In genomic region chr22:42939941-42940653, GRCh38 we compare ENCODE assay signal across 1 cellular context.
A peak's percentile ranks its signal among the peaks of the same experiment; 100 is the strongest.
TF ChIP-seq lines count a peak whose summit lies in the region.

No MANE protein-coding gene starts in this region.

TF ChIP-seq in HepG2, 621 proteins besides CTCF, POLR2A, EP300 and RAD21 (continued from another document and continues in another):
- no peak for TF ChIP-seq RFXANK (CRISPR knock-in tag; IDR thresholded peaks at IDR 0.05)
- 0 out of 2 replicates have a peak, but pooled peaks have one; percentile 49 for TF ChIP-seq HNF1B (CRISPR knock-in tag; IDR thresholded peaks at IDR 0.05)
- no peak for TF ChIP-seq ZNF644 (CRISPR knock-in tag; IDR thresholded peaks at IDR 0.05; ENCODE audit: low read depth)
- TF ChIP-seq CCAR2 (optimal IDR thresholded peaks at IDR 0.05; ENCODE audit: low read depth, low read length): no peak
- TF ChIP-seq, protein P1, sequence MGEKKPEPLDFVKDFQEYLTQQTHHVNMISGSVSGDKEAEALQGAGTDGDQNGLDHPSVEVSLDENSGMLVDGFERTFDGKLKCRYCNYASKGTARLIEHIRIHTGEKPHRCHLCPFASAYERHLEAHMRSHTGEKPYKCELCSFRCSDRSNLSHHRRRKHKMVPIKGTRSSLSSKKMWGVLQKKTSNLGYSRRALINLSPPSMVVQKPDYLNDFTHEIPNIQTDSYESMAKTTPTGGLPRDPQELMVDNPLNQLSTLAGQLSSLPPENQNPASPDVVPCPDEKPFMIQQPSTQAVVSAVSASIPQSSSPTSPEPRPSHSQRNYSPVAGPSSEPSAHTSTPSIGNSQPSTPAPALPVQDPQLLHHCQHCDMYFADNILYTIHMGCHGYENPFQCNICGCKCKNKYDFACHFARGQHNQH (CRISPR knock-in tag; IDR thresholded peaks at IDR 0.05): peak; percentile 84
- TF ChIP-seq, protein P2, sequence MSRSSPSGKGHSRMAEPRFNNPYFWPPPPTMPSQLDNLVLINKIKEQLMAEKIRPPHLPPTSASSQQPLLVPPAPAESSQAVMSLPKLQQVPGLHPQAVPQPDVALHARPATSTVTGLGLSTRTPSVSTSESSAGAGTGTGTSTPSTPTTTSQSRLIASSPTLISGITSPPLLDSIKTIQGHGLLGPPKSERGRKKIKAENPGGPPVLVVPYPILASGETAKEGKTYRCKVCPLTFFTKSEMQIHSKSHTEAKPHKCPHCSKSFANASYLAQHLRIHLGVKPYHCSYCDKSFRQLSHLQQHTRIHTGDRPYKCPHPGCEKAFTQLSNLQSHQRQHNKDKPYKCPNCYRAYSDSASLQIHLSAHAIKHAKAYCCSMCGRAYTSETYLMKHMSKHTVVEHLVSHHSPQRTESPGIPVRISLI (CRISPR knock-in tag; IDR thresholded peaks at IDR 0.05; ENCODE audit: borderline replicate concordance): no peak
- no peak for TF ChIP-seq ETV6 (CRISPR knock-in tag; conservative IDR thresholded peaks at IDR 0.05)
- TF ChIP-seq RFXAP (CRISPR knock-in tag; IDR thresholded peaks at IDR 0.05; ENCODE audit: borderline replicate concordance): no peak
- peak; percentile 69; the same call in 1 of the 3 replicates for TF ChIP-seq MXI1 (IDR thresholded peaks at IDR 0.05; ENCODE audit: borderline replicate concordance, low read depth, low read length)
- TF ChIP-seq STAT6 (CRISPR knock-in tag; IDR thresholded peaks at IDR 0.05; ENCODE audit: borderline replicate concordance): no peak
- TF ChIP-seq, protein P3, sequence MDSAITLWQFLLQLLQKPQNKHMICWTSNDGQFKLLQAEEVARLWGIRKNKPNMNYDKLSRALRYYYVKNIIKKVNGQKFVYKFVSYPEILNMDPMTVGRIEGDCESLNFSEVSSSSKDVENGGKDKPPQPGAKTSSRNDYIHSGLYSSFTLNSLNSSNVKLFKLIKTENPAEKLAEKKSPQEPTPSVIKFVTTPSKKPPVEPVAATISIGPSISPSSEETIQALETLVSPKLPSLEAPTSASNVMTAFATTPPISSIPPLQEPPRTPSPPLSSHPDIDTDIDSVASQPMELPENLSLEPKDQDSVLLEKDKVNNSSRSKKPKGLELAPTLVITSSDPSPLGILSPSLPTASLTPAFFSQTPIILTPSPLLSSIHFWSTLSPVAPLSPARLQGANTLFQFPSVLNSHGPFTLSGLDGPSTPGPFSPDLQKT (CRISPR knock-in tag; IDR thresholded peaks at IDR 0.05; ENCODE audit: borderline replicate concordance): no peak
- no peak for TF ChIP-seq HNF4A (CRISPR knock-in tag; IDR thresholded peaks at IDR 0.05)
- TF ChIP-seq, protein P4, sequence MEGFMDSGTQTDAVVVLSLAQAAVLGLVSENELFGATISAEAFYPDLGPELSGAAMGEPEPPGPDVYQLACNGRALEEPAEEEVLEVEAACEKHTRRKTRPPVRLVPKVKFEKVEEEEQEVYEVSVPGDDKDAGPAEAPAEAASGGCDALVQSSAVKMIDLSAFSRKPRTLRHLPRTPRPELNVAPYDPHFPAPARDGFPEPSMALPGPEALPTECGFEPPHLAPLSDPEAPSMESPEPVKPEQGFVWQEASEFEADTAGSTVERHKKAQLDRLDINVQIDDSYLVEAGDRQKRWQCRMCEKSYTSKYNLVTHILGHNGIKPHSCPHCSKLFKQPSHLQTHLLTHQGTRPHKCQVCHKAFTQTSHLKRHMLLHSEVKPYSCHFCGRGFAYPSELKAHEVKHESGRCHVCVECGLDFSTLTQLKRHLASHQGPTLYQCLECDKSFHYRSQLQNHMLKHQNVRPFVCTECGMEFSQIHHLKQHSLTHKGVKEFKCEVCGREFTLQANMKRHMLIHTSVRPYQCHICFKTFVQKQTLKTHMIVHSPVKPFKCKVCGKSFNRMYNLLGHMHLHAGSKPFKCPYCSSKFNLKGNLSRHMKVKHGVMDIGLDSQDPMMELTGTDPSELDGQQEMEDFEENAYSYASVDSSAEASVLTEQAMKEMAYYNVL (CRISPR knock-in tag; IDR thresholded peaks at IDR 0.05; ENCODE audit: borderline replicate concordance): peak; percentile 57; the same call in 1 of the 2 replicates
- TF ChIP-seq CSRNP1 (CRISPR knock-in tag; IDR thresholded peaks at IDR 0.05): no peak
- TF ChIP-seq FOXM1 (CRISPR knock-in tag; IDR thresholded peaks at IDR 0.05): no peak
- TF ChIP-seq GABPA (IDR thresholded peaks at IDR 0.05; ENCODE audit: low read depth, low read length): no peak
- TF ChIP-seq GABPA (CRISPR knock-in tag; IDR thresholded peaks at IDR 0.05; ENCODE audit: low read depth): peak; percentile 37; the same call in 1 of the 2 replicates
- TF ChIP-seq ZNF180 (CRISPR knock-in tag; IDR thresholded peaks at IDR 0.05; ENCODE audit: borderline replicate concordance, low read depth): no peak
- TF ChIP-seq GRHL1 (CRISPR knock-in tag; conservative IDR thresholded peaks at IDR 0.05): no peak
- no peak for TF ChIP-seq RFX3 (CRISPR knock-in tag; IDR thresholded peaks at IDR 0.05)
- TF ChIP-seq DBP (CRISPR knock-in tag; IDR thresholded peaks at IDR 0.05; ENCODE audit: not compliant biosample characterization): no peak
- TF ChIP-seq, protein P5, sequence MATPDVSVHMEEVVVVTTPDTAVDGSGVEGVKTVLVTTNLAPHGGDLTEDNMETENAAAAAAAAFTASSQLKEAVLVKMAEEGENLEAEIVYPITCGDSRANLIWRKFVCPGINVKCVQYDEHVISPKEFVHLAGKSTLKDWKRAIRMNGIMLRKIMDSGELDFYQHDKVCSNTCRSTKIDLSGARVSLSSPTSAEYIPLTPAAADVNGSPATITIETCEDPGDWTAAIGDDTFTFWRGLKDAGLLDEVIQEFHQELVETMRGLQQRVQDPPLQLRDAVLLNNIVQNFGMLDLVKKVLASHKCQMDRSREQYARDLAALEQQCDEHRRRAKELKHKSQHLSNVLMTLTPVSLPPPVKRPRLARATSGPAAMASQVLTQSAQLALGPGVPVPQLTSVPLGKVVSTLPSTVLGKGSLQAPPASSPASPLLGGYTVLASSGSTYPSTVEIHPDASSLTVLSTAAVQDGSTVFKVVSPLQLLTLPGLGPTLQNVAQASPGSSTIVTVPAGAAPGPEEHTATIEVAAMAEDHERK (CRISPR knock-in tag; IDR thresholded peaks at IDR 0.05; ENCODE audit: low read depth): no peak
- no peak for TF ChIP-seq PCBP1 (IDR thresholded peaks at IDR 0.05; ENCODE audit: borderline replicate concordance, low read depth, low read length)
- no peak for TF ChIP-seq MTA1 (CRISPR knock-in tag; IDR thresholded peaks at IDR 0.05; ENCODE audit: borderline replicate concordance)
- TF ChIP-seq HNRNPK (IDR thresholded peaks at IDR 0.05; ENCODE audit: low read depth, low read length, poor library complexity, severe bottlenecking): no peak
- TF ChIP-seq TBX3 (IDR thresholded peaks at IDR 0.05; ENCODE audit: borderline replicate concordance): no peak
- TF ChIP-seq MED1 (CRISPR knock-in tag; IDR thresholded peaks at IDR 0.05): peak; percentile 71
- no peak for TF ChIP-seq MIER3 (CRISPR knock-in tag; IDR thresholded peaks at IDR 0.05; ENCODE audit: borderline replicate concordance)
- TF ChIP-seq ZNF292 (CRISPR knock-in tag; IDR thresholded peaks at IDR 0.05; ENCODE audit: borderline replicate concordance, low read depth): peak; percentile 42; the same call in 1 of the 2 replicates
- peak; percentile 60; the same call in 1 of the 2 replicates for TF ChIP-seq HDAC1 (CRISPR knock-in tag; IDR thresholded peaks at IDR 0.05)
- TF ChIP-seq, protein P6, sequence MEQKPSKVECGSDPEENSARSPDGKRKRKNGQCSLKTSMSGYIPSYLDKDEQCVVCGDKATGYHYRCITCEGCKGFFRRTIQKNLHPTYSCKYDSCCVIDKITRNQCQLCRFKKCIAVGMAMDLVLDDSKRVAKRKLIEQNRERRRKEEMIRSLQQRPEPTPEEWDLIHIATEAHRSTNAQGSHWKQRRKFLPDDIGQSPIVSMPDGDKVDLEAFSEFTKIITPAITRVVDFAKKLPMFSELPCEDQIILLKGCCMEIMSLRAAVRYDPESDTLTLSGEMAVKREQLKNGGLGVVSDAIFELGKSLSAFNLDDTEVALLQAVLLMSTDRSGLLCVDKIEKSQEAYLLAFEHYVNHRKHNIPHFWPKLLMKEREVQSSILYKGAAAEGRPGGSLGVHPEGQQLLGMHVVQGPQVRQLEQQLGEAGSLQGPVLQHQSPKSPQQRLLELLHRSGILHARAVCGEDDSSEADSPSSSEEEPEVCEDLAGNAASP (CRISPR knock-in tag; IDR thresholded peaks at IDR 0.05; ENCODE audit: borderline replicate concordance): peak; percentile 55; the same call in 1 of the 2 replicates
- TF ChIP-seq SRF (IDR thresholded peaks at IDR 0.05; ENCODE audit: low read depth, low read length): no peak
- no peak for TF ChIP-seq NFYB (CRISPR knock-in tag; IDR thresholded peaks at IDR 0.05)
- TF ChIP-seq NR2F1 (CRISPR knock-in tag; IDR thresholded peaks at IDR 0.05): peak; percentile 80 to 86
- peak; percentile 63 for TF ChIP-seq ZSCAN9 (CRISPR knock-in tag; IDR thresholded peaks at IDR 0.05; ENCODE audit: borderline replicate concordance)
- TF ChIP-seq E2F1 (CRISPR knock-in tag; IDR thresholded peaks at IDR 0.05): no peak
